ENCODE assay signal across 14 cellular contexts in the genomic region with DNA sequence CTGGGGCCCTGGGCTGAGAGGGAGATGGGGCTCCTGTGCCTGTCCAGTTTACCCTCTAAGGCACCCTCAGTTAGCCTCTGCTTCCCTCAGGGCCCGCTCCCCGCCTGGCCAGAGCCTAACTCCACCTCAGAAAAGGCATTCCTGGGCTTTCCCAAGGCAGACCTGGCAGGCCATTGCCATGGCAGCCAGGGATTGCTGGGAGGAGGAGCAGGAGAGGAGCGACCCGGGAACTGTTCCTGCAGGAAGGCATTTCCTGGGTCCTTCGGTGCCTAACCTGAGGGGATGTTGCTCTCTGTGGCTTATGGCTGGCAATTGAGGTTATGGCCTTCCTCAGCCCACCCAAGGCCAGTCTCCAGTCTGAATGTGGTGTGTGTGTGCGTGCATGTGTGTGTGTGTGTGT.
DNase-seq lines count a peak whose midpoint lies in the region; ATAC-seq and TF ChIP-seq lines count a peak whose summit lies in the region.
"Had no signal": no experiment of that assay in that cellular context is flagged by ENCODE, and none has a peak within 500 bp of the region (broad histone marks: within the 10 kb centered on the region; RNA-seq: fewer than 3 reads in every experiment).

No MANE protein-coding gene starts in this region.

- H2BK120ac ChIP-seq in IMR-90 (ENCODE audit: low read depth, low read length): no peak overlapping the region

- no peak overlapping the region for H4K91ac ChIP-seq in IMR-90 (ENCODE audit: insufficient read depth, low read depth, low read length)

- H3K4me3 ChIP-seq in IMR-90 (ENCODE audit: insufficient read depth, low read depth, low read length): no peak overlapping the region
- H3K4me3 ChIP-seq in endodermal cell (ENCODE audit: low read length): no peak overlapping the region

- no peak for TF ChIP-seq POLR2A in IMR-90 (IDR thresholded peaks at IDR 0.05; ENCODE audit: low read depth, low read length)

- no peak overlapping the region for H3K18ac ChIP-seq in IMR-90 (ENCODE audit: low read depth, low read length)

- H3K27ac Mint-ChIP-seq in endodermal cell (no peak overlapping the region), mesothelial cell of epicardium (peak overlapping the region; percentile 85), MCF 10A (ENCODE audit: low read depth, unreplicated experiment) (no peak overlapping the region)
- H3K27ac Mint-ChIP-seq: H9 had no signal

- no peak overlapping the region for H2AK9ac ChIP-seq in IMR-90 (replicated peaks; ENCODE audit: low read depth, low read length, poor library complexity)

- no peaks in the 10 kb centered on the region for H3K27me3 Mint-ChIP-seq in endodermal cell (ENCODE audit: insufficient read depth)
- no peaks in the 10 kb centered on the region for H3K27me3 Mint-ChIP-seq in mesothelial cell of epicardium (ENCODE audit: low read depth)
- H3K27me3 Mint-ChIP-seq in MCF 10A (ENCODE audit: insufficient read depth, unreplicated experiment): peaks cover 70% of the 10 kb centered on the region
- H3K27me3 Mint-ChIP-seq: CD4-positive, alpha-beta memory T cell had no signal

- no peak for ATAC-seq in IMR-90 (ENCODE audit: low read depth)
- ATAC-seq in left colon: no peak
- ATAC-seq: PC-3 had no signal

- no TSS peak for BruUV-seq in IMR-90 (replicated peaks; lab: Mats Ljungman, UMichigan)
- BruUV-seq in MCF 10A (replicated peaks; lab: Mats Ljungman, UMichigan): no TSS peak

- H3K23ac ChIP-seq in IMR-90 (ENCODE audit: low read depth, low read length): no peak overlapping the region

- no CpG with 5 or more reads among the region's 6 CpGs for WGBS in IMR-90 (ENCODE audit: extremely low coverage in 2 of 2, insufficient read length in 1 of 2), 2 experiments
- 95% methylated on average over 6 of the region's 6 CpGs; no CpG with 5 or more reads in 1 of the 2 experiments for WGBS in endodermal cell (ENCODE audit: insufficient coverage in 1 of 2, insufficient read length in 1 of 2), 2 experiments

- no peak overlapping the region for H3K14ac ChIP-seq in IMR-90 (replicated peaks; ENCODE audit: low read depth, low read length)

- H3K36me3 Mint-ChIP-seq in endodermal cell (ENCODE audit: low read depth) (no peaks in the 10 kb centered on the region), mesothelial cell of epicardium (no peaks in the 10 kb centered on the region), MCF 10A (ENCODE audit: insufficient read depth, unreplicated experiment) (no peaks in the 10 kb centered on the region)
- H3K36me3 Mint-ChIP-seq: CD4-positive, alpha-beta memory T cell had no signal

- no peak for DNase-seq in IMR-90
- DNase-seq in endodermal cell: peak; percentile 58
- no peak for DNase-seq in mesothelial cell of epicardium (ENCODE audit: low spot score in 2 of 2, unreplicated experiment in 2 of 2)
- peak; percentile 18 for DNase-seq in ureter (ENCODE audit: low spot score)
- DNase-seq in NCI-H1436 (lab: John Stamatoyannopoulos, UW): no peak
- no peak for DNase-seq in MCF 10A (ENCODE audit: unreplicated experiment)
- no peak for DNase-seq in left colon
- DNase-seq: BE2C; CD4-positive, alpha-beta memory T cell; H9; NCI-H146; NCI-H2227 treated with DMSO at 0.1 percent for 48 hours; NCI-H69; PC-3 had no signal

- H3K9me1 ChIP-seq in IMR-90 (ENCODE audit: insufficient read depth, low read length): no peaks in the 10 kb centered on the region

- intact Hi-C loops in IMR-90 (cut with micrococcal nuclease): no loop called here
- intact Hi-C loops in MCF 10A (cut with micrococcal nuclease): no loop called here
- intact Hi-C loops in left colon (cut with DNase I, micrococcal nuclease): no loop called here

- H3K9ac ChIP-seq in IMR-90 (ENCODE audit: low read depth, low read length) (no peak overlapping the region), endodermal cell (ENCODE audit: extremely low read depth, low read length, poor library complexity, severe bottlenecking) (no peak overlapping the region)

- CTCF ChIA-PET in IMR-90 (lab: Yijun Ruan, JAX): no interaction called here
- CTCF ChIA-PET in MCF 10A (lab: Yijun Ruan, JAX): interaction anchor here (0.7 to 1.0 kb wide), 2 partner anchors 24 to 258 kb away, joined by 4 to 5 read pairs; no protein-coding TSS in a partner anchor

- no peak overlapping the region for H2BK15ac ChIP-seq in IMR-90 (ENCODE audit: low read depth, low read length)

- no peak overlapping the region for H2BK20ac ChIP-seq in IMR-90 (ENCODE audit: low read depth, low read length)

- H3K4ac ChIP-seq in IMR-90 (ENCODE audit: low read depth, low read length): no peak overlapping the region

- no peak overlapping the region for H3K27ac ChIP-seq in IMR-90 (ENCODE audit: insufficient read depth, low read length)
- H3K27ac ChIP-seq in endodermal cell (ENCODE audit: low read depth, low read length): no peak overlapping the region

- no peak overlapping the region for H3K4me2 ChIP-seq in IMR-90 (ENCODE audit: low read depth, low read length)

- TF ChIP-seq RAD21 in IMR-90 (IDR thresholded peaks at IDR 0.05; ENCODE audit: low read length): no peak

- H4K8ac ChIP-seq in IMR-90 (ENCODE audit: low read depth in 2 of 2, low read length in 2 of 2): no peak overlapping the region

- H3K9me3 ChIP-seq in IMR-90 (ENCODE audit: control insufficient read depth, insufficient read depth, low read length): no peaks in the 10 kb centered on the region
- no peaks in the 10 kb centered on the region for H3K9me3 ChIP-seq in endodermal cell (ENCODE audit: control insufficient read depth, low read length)
- H3K9me3 ChIP-seq: BE2C had no signal

- in situ Hi-C loops in IMR-90 (cut with MboI; ENCODE audit: low sequenced_read_pairs): loop anchor here (25.0 kb wide), 1 partner anchor 197 kb away; a partner anchor contains a TSS

- H3K4me3 Mint-ChIP-seq in endodermal cell (no peak overlapping the region), mesothelial cell of epicardium (no peak overlapping the region), MCF 10A (ENCODE audit: unreplicated experiment) (no peak overlapping the region)
- H3K4me3 Mint-ChIP-seq: CD4-positive, alpha-beta memory T cell; H9 had no signal

- POLR2A ChIA-PET in IMR-90 (lab: Charles Lee; ENCODE audit: unreplicated experiment): no interaction called here
- POLR2A ChIA-PET in MCF 10A (lab: Yijun Ruan, JAX): interaction anchor here (3.8 kb wide), 1 partner anchor 204 kb away, joined by 32 read pairs; a partner anchor contains a TSS

- H3K27me3 ChIP-seq in IMR-90 (ENCODE audit: control insufficient read depth, insufficient read depth, low read length): peaks cover 30% of the 10 kb centered on the region
- no peaks in the 10 kb centered on the region for H3K27me3 ChIP-seq in endodermal cell (ENCODE audit: control insufficient read depth, insufficient read depth, low read length, poor library complexity, severe bottlenecking)
- H3K27me3 ChIP-seq: BE2C had no signal

- H3K4me1 ChIP-seq in IMR-90 (ENCODE audit: control insufficient read depth, insufficient read depth, low read length) (peaks cover 5% of the 10 kb centered on the region; the same call in 1 of the 2 replicates), endodermal cell (ENCODE audit: control insufficient read depth, insufficient read depth, low read length) (no peaks in the 10 kb centered on the region)
- H3K4me1 ChIP-seq: BE2C had no signal

- H2AK5ac ChIP-seq in IMR-90 (ENCODE audit: low read depth, low read length): no peak overlapping the region

- no peak overlapping the region for H4K5ac ChIP-seq in IMR-90 (ENCODE audit: low read depth, low read length)

- H2BK5ac ChIP-seq in IMR-90 (ENCODE audit: low read depth, low read length, poor library complexity, severe bottlenecking): no peak overlapping the region

- peaks cover 64% of the 10 kb centered on the region for H3K9me3 Mint-ChIP-seq in endodermal cell
- H3K9me3 Mint-ChIP-seq in mesothelial cell of epicardium: peaks cover 17% of the 10 kb centered on the region
- H3K9me3 Mint-ChIP-seq in MCF 10A (ENCODE audit: unreplicated experiment): no peaks in the 10 kb centered on the region

- TF ChIP-seq CTCF in IMR-90 (conservative IDR thresholded peaks at IDR 0.05; ENCODE audit: low read depth, low read length) (no peak), endodermal cell (conservative IDR thresholded peaks at IDR 0.05) (no peak), mesothelial cell of epicardium (IDR thresholded peaks at IDR 0.05; ENCODE audit: unreplicated experiment) (no peak), MCF 10A (IDR thresholded peaks at IDR 0.05; ENCODE audit: unreplicated experiment) (no peak)

- H2AFZ ChIP-seq in IMR-90 (replicated peaks; ENCODE audit: low read length, poor library complexity): peak overlapping the region; percentile 29

- H4K20me1 ChIP-seq in IMR-90 (ENCODE audit: insufficient read depth, low read length): no peaks in the 10 kb centered on the region

- peaks cover 5% of the 10 kb centered on the region for H3K4me1 Mint-ChIP-seq in endodermal cell
- peaks cover 17% of the 10 kb centered on the region for H3K4me1 Mint-ChIP-seq in mesothelial cell of epicardium
- no peaks in the 10 kb centered on the region for H3K4me1 Mint-ChIP-seq in MCF 10A (ENCODE audit: insufficient read depth, unreplicated experiment)
- H3K4me1 Mint-ChIP-seq: CD4-positive, alpha-beta memory T cell had no signal

- H3K56ac ChIP-seq in IMR-90 (ENCODE audit: extremely low read depth, insufficient read depth, low read length): no peak overlapping the region

- dilution Hi-C loops in IMR-90 (cut with HindIII; ENCODE audit: low sequenced_read_pairs, unreplicated experiment): no loop called here

- no peaks in the 10 kb centered on the region for H3K36me3 ChIP-seq in IMR-90 (ENCODE audit: control insufficient read depth, insufficient read depth, low read length)
- no peaks in the 10 kb centered on the region for H3K36me3 ChIP-seq in endodermal cell (ENCODE audit: control insufficient read depth, insufficient read depth, low read length)
- H3K36me3 ChIP-seq: BE2C had no signal

- no peaks in the 10 kb centered on the region for H3K79me1 ChIP-seq in IMR-90 (ENCODE audit: low read depth in 1 of 2, low read length in 2 of 2)

TF ChIP-seq in IMR-90, 13 proteins besides CTCF, POLR2A, EP300 and RAD21 (continues in another document):
- TF ChIP-seq RCOR1 (IDR thresholded peaks at IDR 0.05; ENCODE audit: insufficient replicate concordance, low read length) (no peak), CEBPB (IDR thresholded peaks at IDR 0.05; ENCODE audit: low read depth, low read length) (no peak), FOS (IDR thresholded peaks at IDR 0.05; ENCODE audit: low read depth, low read length) (no peak), SMC3 (IDR thresholded peaks at IDR 0.05; ENCODE audit: low read depth, low read length) (no peak), MXI1 (IDR thresholded peaks at IDR 0.05; ENCODE audit: borderline replicate concordance, low read depth, low read length) (no peak)
- TF ChIP-seq, protein P1, sequence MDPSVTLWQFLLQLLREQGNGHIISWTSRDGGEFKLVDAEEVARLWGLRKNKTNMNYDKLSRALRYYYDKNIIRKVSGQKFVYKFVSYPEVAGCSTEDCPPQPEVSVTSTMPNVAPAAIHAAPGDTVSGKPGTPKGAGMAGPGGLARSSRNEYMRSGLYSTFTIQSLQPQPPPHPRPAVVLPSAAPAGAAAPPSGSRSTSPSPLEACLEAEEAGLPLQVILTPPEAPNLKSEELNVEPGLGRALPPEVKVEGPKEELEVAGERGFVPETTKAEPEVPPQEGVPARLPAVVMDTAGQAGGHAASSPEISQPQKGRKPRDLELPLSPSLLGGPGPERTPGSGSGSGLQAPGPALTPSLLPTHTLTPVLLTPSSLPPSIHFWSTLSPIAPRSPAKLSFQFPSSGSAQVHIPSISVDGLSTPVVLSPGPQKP (IDR thresholded peaks at IDR 0.05; ENCODE audit: borderline replicate concordance, low read depth, low read length): no peak

Comparison
In these comparisons a context has a peak if more than half of its experiments do, and no peak if none do; other contexts are left out.
1. DNase-seq: peak in endodermal cell (single experiment) and ureter (single experiment); none in IMR-90 (single experiment), mesothelial cell of epicardium (0 of 2), NCI-H1436 (single experiment), MCF 10A (single experiment) and left colon (0 of 2).